16 cellular contexts compared by ENCODE assay signal in genomic region chr18:74773171-74773624, GRCh38.
DNase-seq lines count a peak whose midpoint lies in the region; ATAC-seq, FAIRE-seq and TF ChIP-seq lines count a peak whose summit lies in the region.
"Had no signal": no experiment of that assay in that cellular context is flagged by ENCODE, and none has a peak within 500 bp of the region (broad histone marks: within the 10 kb centered on the region; RNA-seq: fewer than 3 reads in every experiment).

No MANE protein-coding gene starts in this region.

- H3K4me1 Mint-ChIP-seq in IgD-negative memory B cell = peaks cover 14 to 25% (median 22%) of the 10 kb centered on the region in 3 donors
- H3K4me1 Mint-ChIP-seq in type B pancreatic cell (ENCODE audit: unreplicated experiment) = no peaks in the 10 kb centered on the region

- DNase-seq in GM18507 (ENCODE audit: extremely low spot score, insufficient read length, low read depth) (no peak), NCI-H1105 treated with DMSO at 0.1 percent for 48 hours (lab: John Stamatoyannopoulos, UW) (no peak), right atrium auricular region (ENCODE audit: low spot score) (no peak), type B pancreatic cell (ENCODE audit: extremely low spot score, unreplicated experiment) (no peak)
- no peak for DNase-seq in stimulated activated CD8-positive, alpha-beta memory T cell treated with anti-CD3 and anti-CD28 coated beads, Interleukin-4, amount 100 ng/mL, for 48 hours
- DNase-seq: HFFc6; NCI-H524 treated with DMSO at 0.1 percent for 48 hours; SJCRH30; stimulated activated CD4-positive, alpha-beta T cell treated with anti-CD3 and anti-CD28 coated beads, Interleukin-4, amount 100 ng/mL, for 4 hours had no signal

- peaks cover 1% of the 10 kb centered on the region for H3K36me3 Mint-ChIP-seq in IgD-negative memory B cell
- no peaks in the 10 kb centered on the region for H3K36me3 Mint-ChIP-seq in type B pancreatic cell

- H3K27me3 Mint-ChIP-seq in IgD-negative memory B cell (no peaks in the 10 kb centered on the region), type B pancreatic cell (no peaks in the 10 kb centered on the region)

- ATAC-seq in GM19467 (IDR thresholded peaks at IDR 0.05; ENCODE audit: unreplicated experiment) = peak; percentile 85
- ATAC-seq in HG02970 (IDR thresholded peaks at IDR 0.05; ENCODE audit: low FRiP score, unreplicated experiment) = peak; percentile 57
- ATAC-seq: activated CD4-positive, CD25-positive, alpha-beta regulatory T cell treated with anti-CD3 and anti-CD28 coated beads, Interleukin-2, amount 50 U/mL, for 24 hours had no signal

- H3K27ac Mint-ChIP-seq in IgD-negative memory B cell (peak overlapping the region in 2 of 3 donors; percentile 33 to 53), type B pancreatic cell (no peak overlapping the region)
- H3K27ac Mint-ChIP-seq: HFFc6 had no signal

- H3K27ac ChIP-seq in right atrium auricular region = no peak overlapping the region
- H3K27ac ChIP-seq: breast epithelium, epithelial cell of prostate, SJCRH30 had no signal

- H3K4me3 ChIP-seq in right atrium auricular region = no peak overlapping the region
- H3K4me3 ChIP-seq: breast epithelium, SJCRH30 had no signal

- H3K4me1 ChIP-seq in right atrium auricular region = no peaks in the 10 kb centered on the region
- H3K4me1 ChIP-seq: breast epithelium, SJCRH30 had no signal

- FAIRE-seq in GM18507 (lab: Jason Lieb, UNC) = peak; percentile 77
- FAIRE-seq: G401.6 had no signal

- H3K9me3 ChIP-seq in right atrium auricular region = no peaks in the 10 kb centered on the region
- H3K9me3 ChIP-seq: breast epithelium, SJCRH30 had no signal

- H3K36me3 ChIP-seq in right atrium auricular region = no peaks in the 10 kb centered on the region
- H3K36me3 ChIP-seq: breast epithelium, SJCRH30 had no signal

- H3K27me3 ChIP-seq in right atrium auricular region = no peaks in the 10 kb centered on the region
- H3K27me3 ChIP-seq: breast epithelium, SJCRH30 had no signal

- H3K4me3 Mint-ChIP-seq in IgD-negative memory B cell (peak overlapping the region in 1 of 4 donors; percentile 3), type B pancreatic cell (no peak overlapping the region)
- H3K4me3 Mint-ChIP-seq: HFFc6 had no signal

- no peak for TF ChIP-seq CTCF in right atrium auricular region (IDR thresholded peaks at IDR 0.05)
- no peak for TF ChIP-seq CTCF in type B pancreatic cell (conservative IDR thresholded peaks at IDR 0.05)

- H3K9me3 Mint-ChIP-seq in IgD-negative memory B cell (no peaks in the 10 kb centered on the region), type B pancreatic cell (peaks cover 4% of the 10 kb centered on the region)
- H3K9me3 Mint-ChIP-seq: HFFc6 had no signal
